In the genomic region with DNA sequence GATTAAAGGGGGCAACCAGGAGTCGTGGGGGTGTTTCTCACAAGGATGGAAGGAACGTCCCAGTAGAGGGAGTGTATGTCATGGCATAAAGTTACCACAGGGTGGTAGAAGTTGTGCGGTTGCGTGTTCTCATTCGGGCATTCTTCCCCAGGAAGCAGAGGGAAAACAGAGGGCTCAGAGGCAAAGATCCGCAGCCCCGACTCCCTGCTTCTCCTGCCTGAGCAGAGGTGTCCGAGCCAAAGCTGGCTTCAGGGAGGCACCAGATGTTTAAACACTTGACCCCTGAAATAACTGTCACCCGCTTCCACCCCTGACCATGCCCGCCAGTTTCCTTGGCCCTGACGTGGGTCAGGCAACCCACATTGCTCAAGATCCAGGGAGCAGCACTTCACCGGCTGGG, we compare ENCODE assay signal across 1 cellular context.
TF ChIP-seq lines count a peak whose summit lies in the region.

No MANE protein-coding gene starts in this region.

TF ChIP-seq in H1, 55 proteins besides CTCF, POLR2A, EP300 and RAD21 (continued from another document):
- TF ChIP-seq CHD7 (IDR thresholded peaks at IDR 0.05; ENCODE audit: insufficient replicate concordance, low read length): no peak
- peak; percentile 58; the same call in 1 of the 2 replicates for TF ChIP-seq GABPA (IDR thresholded peaks at IDR 0.05; ENCODE audit: borderline replicate concordance, insufficient read depth, low read length)
- TF ChIP-seq HDAC2 (IDR thresholded peaks at IDR 0.05; ENCODE audit: borderline replicate concordance in 1 of 2, low read depth in 2 of 2, low read length in 2 of 2): no peak
- no peak for TF ChIP-seq TAF1 (IDR thresholded peaks at IDR 0.05; ENCODE audit: low read depth, low read length)
- no peak for TF ChIP-seq JUN (IDR thresholded peaks at IDR 0.05; ENCODE audit: low read depth, low read length)
- TF ChIP-seq CTBP2 (IDR thresholded peaks at IDR 0.05; ENCODE audit: borderline replicate concordance, insufficient read depth, insufficient read length, low read length): no peak
- no peak for TF ChIP-seq SP2 (IDR thresholded peaks at IDR 0.05; ENCODE audit: low read length)
- no peak for TF ChIP-seq BACH1 (IDR thresholded peaks at IDR 0.05; ENCODE audit: low read length)
- no peak for TF ChIP-seq YY1 (IDR thresholded peaks at IDR 0.05; ENCODE audit: low read depth, low read length)
- no peak for TF ChIP-seq SRF (IDR thresholded peaks at IDR 0.05; ENCODE audit: low read depth, low read length)
- no peak for TF ChIP-seq POLR2AphosphoS5 (IDR thresholded peaks at IDR 0.05; ENCODE audit: low read depth, low read length)
